ENCODE assay signal across 8 cellular contexts in the genomic region with DNA sequence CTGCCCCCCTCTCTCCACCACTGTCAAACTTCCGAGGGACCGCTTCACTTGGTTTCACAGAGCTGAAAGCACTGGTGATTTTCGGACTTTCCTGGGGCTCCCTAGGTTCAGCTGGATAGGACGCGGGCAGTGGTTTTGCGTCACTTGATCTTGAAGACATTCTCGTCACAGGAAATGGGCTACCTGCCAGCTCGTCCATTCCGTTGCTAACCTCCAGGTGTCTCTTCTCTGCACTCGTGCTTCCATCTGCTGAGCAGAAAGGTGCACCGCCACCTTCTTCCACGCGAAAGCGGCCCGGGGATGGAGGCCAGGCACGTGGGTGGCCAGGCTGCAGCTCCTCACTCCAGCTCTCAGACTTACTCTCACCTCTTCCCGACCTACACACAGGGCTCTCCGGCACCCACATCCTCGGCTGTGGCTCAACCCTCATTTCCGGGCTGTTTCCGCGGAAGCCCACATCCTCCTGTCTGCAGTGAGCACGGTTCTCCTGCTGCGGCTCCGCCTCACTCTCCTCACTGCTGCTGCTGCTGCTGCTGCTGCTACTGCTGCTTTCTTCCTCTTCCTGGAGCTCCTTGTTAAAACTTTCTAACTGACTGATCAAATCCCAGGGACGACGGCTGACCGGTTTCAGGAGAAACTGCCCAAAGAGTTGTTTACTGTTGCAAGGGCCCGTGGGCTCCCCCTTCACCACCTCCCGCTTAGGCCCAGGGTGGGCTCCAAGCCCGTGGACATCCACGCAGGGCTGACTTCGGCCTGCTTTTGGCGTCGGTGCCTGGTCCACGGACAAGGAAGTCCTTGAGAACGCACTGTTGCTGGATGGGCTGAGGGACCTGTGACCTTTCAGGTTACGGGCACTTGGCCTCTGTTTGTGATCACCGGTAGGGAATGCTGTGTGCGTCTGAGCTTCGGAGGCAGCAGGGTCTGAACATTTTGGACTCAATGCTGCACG. TPM values are rescaled to one million over a fixed set of nuclear protein-coding genes. Genes with fewer than 3 reads are reported as not detected.
DNase-seq lines count a peak whose midpoint lies in the region; ATAC-seq and TF ChIP-seq lines count a peak whose summit lies in the region.

No MANE protein-coding gene starts in this region.

- CTCF ChIA-PET in mammary epithelial cell (lab: Charles Lee; ENCODE audit: low non-redundant PET) = interaction anchor here (0.5 to 0.6 kb wide), 3 partner anchors 15 to 214 kb away, joined by 3 to 4 read pairs (median 3); no protein-coding TSS in a partner anchor
- CTCF ChIA-PET in naive thymus-derived CD4-positive, alpha-beta T cell (lab: Charles Lee) = interaction anchor here (0.6 to 1.0 kb wide), 5 partner anchors 15 to 769 kb away, joined by 3 to 5 read pairs (median 3); no protein-coding TSS in a partner anchor

- no TSS peak for BruUV-seq in mammary epithelial cell (replicated peaks; lab: Mats Ljungman, UMichigan)

- H3K27ac ChIP-seq in WERI-Rb-1 = no peak overlapping the region
- no peak overlapping the region for H3K27ac ChIP-seq in mammary epithelial cell (ENCODE audit: insufficient read depth, low read depth, low read length)
- no peak overlapping the region for H3K27ac ChIP-seq in naive thymus-derived CD4-positive, alpha-beta T cell (ENCODE audit: low read depth, low read length)
- H3K27ac ChIP-seq in testis = peak overlapping the region; percentile 42 to 61

- peaks cover 34 to 65% (median 53%) of the 10 kb centered on the region in 5 donors for H3K27me3 Mint-ChIP-seq in naive thymus-derived CD4-positive, alpha-beta T cell

- peaks cover 0 to 6% (median 0%) of the 10 kb centered on the region in 11 donors for H3K9me3 Mint-ChIP-seq in naive thymus-derived CD4-positive, alpha-beta T cell

- H3K4me1 Mint-ChIP-seq in naive thymus-derived CD4-positive, alpha-beta T cell = peaks cover 24 to 58% (median 40%) of the 10 kb centered on the region in 7 donors

- dilution Hi-C loops in mammary epithelial cell (cut with HindIII; ENCODE audit: low sequenced_read_pairs) = no loop called here

- no peaks in the 10 kb centered on the region for H4K20me1 ChIP-seq in mammary epithelial cell (ENCODE audit: insufficient read depth, low read length)

- no peaks in the 10 kb centered on the region for H3K36me3 ChIP-seq in WERI-Rb-1
- H3K36me3 ChIP-seq in mammary epithelial cell (ENCODE audit: insufficient read depth, low read length) = no peaks in the 10 kb centered on the region
- H3K36me3 ChIP-seq in naive thymus-derived CD4-positive, alpha-beta T cell (ENCODE audit: control insufficient read depth in 2 of 3, insufficient read depth in 3 of 3, low read length in 3 of 3) = no peaks in the 10 kb centered on the region
- no peaks in the 10 kb centered on the region for H3K36me3 ChIP-seq in testis (ENCODE audit: low read depth, missing control alignments)

- peak; percentile 94 for ATAC-seq in GM19438 (IDR thresholded peaks at IDR 0.05; ENCODE audit: low read depth, unreplicated experiment)
- peak; percentile 76 for ATAC-seq in HG03558 (IDR thresholded peaks at IDR 0.05; ENCODE audit: extremely low read depth, unreplicated experiment)
- ATAC-seq in naive thymus-derived CD4-positive, alpha-beta T cell = peak; percentile 97

- POLR2A ChIA-PET in naive thymus-derived CD4-positive, alpha-beta T cell (lab: Charles Lee) = interaction anchor here (1.2 to 1.3 kb wide), 2 partner anchors 12 to 14 kb away, joined by 3 to 4 read pairs; no protein-coding TSS in a partner anchor

- no peak overlapping the region for H3K9ac ChIP-seq in mammary epithelial cell (ENCODE audit: insufficient read depth, low read length)

- TF ChIP-seq CTCF in WERI-Rb-1 (IDR thresholded peaks at IDR 0.05; ENCODE audit: low read depth, low read length) (peak; percentile 16; the same call in 1 of the 2 replicates), mammary epithelial cell (conservative IDR thresholded peaks at IDR 0.05 in 1 of 2, IDR thresholded peaks at IDR 0.05 in 1 of 2; ENCODE audit: extremely low read depth in 1 of 2, insufficient read depth in 1 of 2, low read depth in 1 of 2, low read length in 2 of 2) (peak; percentile 31 to 63), testis (IDR thresholded peaks at IDR 0.05) (no peak)

- H3K27me3 ChIP-seq in WERI-Rb-1 (ENCODE audit: insufficient read depth, low read depth, severe bottlenecking) (no peaks in the 10 kb centered on the region), mammary epithelial cell (ENCODE audit: insufficient read depth, low read length) (no peaks in the 10 kb centered on the region), testis (no peaks in the 10 kb centered on the region)
- H3K27me3 ChIP-seq in naive thymus-derived CD4-positive, alpha-beta T cell (ENCODE audit: control insufficient read depth in 2 of 2, insufficient read depth in 2 of 2, low read length in 2 of 2) = peaks cover 8% of the 10 kb centered on the region in 2 donors

- H3K36me3 Mint-ChIP-seq in naive thymus-derived CD4-positive, alpha-beta T cell = peaks cover 0 to 6% (median 0%) of the 10 kb centered on the region in 5 donors

- DNase-seq in CMK (ENCODE audit: low read depth) (peak; percentile 41), WERI-Rb-1 (no peak), mammary epithelial cell (peak; percentile 61), testis (peak; percentile 50), OCI-M2 (lab: John Stamatoyannopoulos, UW; ENCODE audit: unreplicated experiment) (no peak)
- peak; percentile 63 to 98 (median 95) for DNase-seq in naive thymus-derived CD4-positive, alpha-beta T cell

- H3K4me3 ChIP-seq in WERI-Rb-1 (ENCODE audit: low read depth, low read length) = no peak overlapping the region
- peak overlapping the region; percentile 13 to 28 (median 22) for H3K4me3 ChIP-seq in mammary epithelial cell (replicated peaks in 1 of 3; ENCODE audit: insufficient read depth in 1 of 3, low read depth in 2 of 3, low read length in 3 of 3)
- H3K4me3 ChIP-seq in naive thymus-derived CD4-positive, alpha-beta T cell (ENCODE audit: low read length) = peak overlapping the region; percentile 50
- H3K4me3 ChIP-seq in testis = peak overlapping the region in 1 of 2 donors; percentile 32

- peak overlapping the region; percentile 79 for H2AFZ ChIP-seq in mammary epithelial cell (ENCODE audit: low read depth, low read length)

- TF ChIP-seq POLR2A in testis (IDR thresholded peaks at IDR 0.05) = no peak

- H3K4me3 Mint-ChIP-seq in naive thymus-derived CD4-positive, alpha-beta T cell = peak overlapping the region; percentile 63 to 94 (median 82)

- H3K4me1 ChIP-seq in mammary epithelial cell (ENCODE audit: insufficient read depth, low read length) (peaks cover 6% of the 10 kb centered on the region), testis (peaks cover 29% of the 10 kb centered on the region)
- peaks cover 27 to 29% of the 10 kb centered on the region in 2 donors for H3K4me1 ChIP-seq in naive thymus-derived CD4-positive, alpha-beta T cell (ENCODE audit: control insufficient read depth in 2 of 2, insufficient read depth in 2 of 2, low read length in 2 of 2)

- H3K9me3 ChIP-seq in WERI-Rb-1 (ENCODE audit: severe bottlenecking) (no peaks in the 10 kb centered on the region), mammary epithelial cell (replicated peaks; ENCODE audit: insufficient read depth, low read length) (no peaks in the 10 kb centered on the region), testis (no peaks in the 10 kb centered on the region)
- no peaks in the 10 kb centered on the region for H3K9me3 ChIP-seq in naive thymus-derived CD4-positive, alpha-beta T cell (ENCODE audit: control insufficient read depth in 2 of 3, low read length in 3 of 3)

- H3K79me2 ChIP-seq in mammary epithelial cell (ENCODE audit: insufficient read depth, low read length) = no peaks in the 10 kb centered on the region

- H3K4me2 ChIP-seq in mammary epithelial cell (ENCODE audit: insufficient read depth, low read depth, low read length) = peak overlapping the region; percentile 67

- in situ Hi-C loops in mammary epithelial cell (cut with MboI; ENCODE audit: low sequenced_read_pairs in 2 of 2) = no loop called here

- peak overlapping the region; percentile 75 to 98 (median 93) for H3K27ac Mint-ChIP-seq in naive thymus-derived CD4-positive, alpha-beta T cell

- intact Hi-C loops in mammary epithelial cell (cut with micrococcal nuclease) (loop anchor here (1.0 kb wide), 1 partner anchor 214 kb away; no protein-coding TSS in a partner anchor), testis (cut with DNase I; ENCODE audit: low total_unique reads) (no loop called here)
- intact Hi-C loops in naive thymus-derived CD4-positive, alpha-beta T cell (cut with micrococcal nuclease) = loop anchor here (1.0 to 5.0 kb wide), 12 partner anchors 21 to 1495 kb away; partner anchors contain the start of genes JCAD (in 1 of the 2), MTPAP (in 1 of the 2) and WAC (in 1 of the 2)

- 77% methylated on average over 25 of the region's 42 CpGs for WGBS in mammary epithelial cell (ENCODE audit: low coverage, missing lambda C conversion rate)
- WGBS in testis, 2 donors = 31 to 36% methylated on average over 33 to 42 of the region's 42 CpGs

RNA-seq across cellular contexts. Expression of gene JCAD, which starts 32.1 kb away (rescaled TPM):
- total RNA-seq in mammary epithelial cell (under 1 TPM; 0.17 to 0.21 TPM), testis (100 to 1,000 TPM; 109 to 133 TPM)
- polyA plus RNA-seq in mammary epithelial cell (0.11 TPM), testis (ENCODE audit: insufficient read depth, low read depth, low replicate concordance) (57.4 TPM)
- 17.6 TPM for polyA minus RNA-seq in mammary epithelial cell
- total RNA-seq in naive thymus-derived CD4-positive, alpha-beta T cell = under 1 TPM in 2 of 5 experiments, not detected in 3; 0.44 to 0.56 TPM
- not detected for polyA plus RNA-seq in naive thymus-derived CD4-positive, alpha-beta T cell

Comparison
In these comparisons a context has a peak if more than half of its experiments do, and no peak if none do; other contexts are left out.
1. DNase-seq: peak in CMK (single experiment), mammary epithelial cell (single experiment), naive thymus-derived CD4-positive, alpha-beta T cell (9 of 9) and testis (single experiment); none in WERI-Rb-1 (single experiment) and OCI-M2 (single experiment).
2. H3K27ac ChIP-seq: peak in testis (2 of 2); none in WERI-Rb-1 (single experiment), mammary epithelial cell (single experiment) and naive thymus-derived CD4-positive, alpha-beta T cell (single experiment).
3. CTCF ChIP-seq: peak in WERI-Rb-1 (single experiment) and mammary epithelial cell (2 of 2); none in testis (0 of 3).
4. RNA of gene JCAD, which starts 32.1 kb away (total RNA-seq): 109 to 133 TPM in testis; 0.17 to 0.21 TPM in mammary epithelial cell and 0.44 to 0.56 TPM in naive thymus-derived CD4-positive, alpha-beta T cell; every median in the first group is over 10 times any median in the second.
5. Peak in every context shown above with its lines, with median percentiles within 50 percentile points of each other: ATAC-seq.